In genomic region chr2:38203455-38203810, GRCh38 we compare ENCODE assay signal across 22 cellular contexts.
"Had no signal": no experiment of that assay in that cellular context is flagged by ENCODE, and none has a peak within 500 bp of the region (broad histone marks: within the 10 kb centered on the region; RNA-seq: fewer than 3 reads in every experiment).

No MANE protein-coding gene starts in this region.

- H3K27me3 ChIP-seq: brain microvascular endothelial cell, cardiac muscle cell, Peyer's patch had no signal

- H3K9me3 ChIP-seq: Peyer's patch had no signal

- H3K27ac Mint-ChIP-seq: activated CD4-positive, alpha-beta T cell treated with anti-CD3 and anti-CD28 coated beads, Interleukin-2, amount 10 ng/mL, durations not matched to agents 24 days and 14 days; activated naive CD4-positive, alpha-beta T cell treated with anti-CD3 and anti-CD28 coated beads for 36 hours; activated naive CD8-positive, alpha-beta T cell; T-helper 1 cell treated with Interleukin-12 subunit alpha and Interleukin-12 subunit beta and Interleukin-4 antibody, amounts not matched to agents 30 μg/mL and 1 μg/mL, for 36 hours; WTC11 had no signal

- H3K27ac ChIP-seq: brain microvascular endothelial cell, cardiac muscle cell, Peyer's patch had no signal

- H3K36me3 ChIP-seq: brain microvascular endothelial cell, cardiac muscle cell, Peyer's patch had no signal

- DNase-seq: activated CD4-positive, alpha-beta T cell treated with anti-CD3 and anti-CD28 coated beads for 1 hour; activated CD4-positive, alpha-beta T cell treated with anti-CD3 and anti-CD28 coated beads, Interleukin-2, amount 10 ng/mL, durations not matched to agents 24 days and 14 days; activated CD4-positive, alpha-beta T cell treated with anti-CD3 and anti-CD28 coated beads, Interleukin-2, amount 50 U/mL, for 48 hours; activated CD8-positive, alpha-beta memory T cell treated with anti-CD3 and anti-CD28 coated beads for 24 hours; activated effector memory CD4-positive, alpha-beta T cell treated with anti-CD3 and anti-CD28 coated beads, Interleukin-2, amount 50 U/mL, for 16 hours; activated naive CD4-positive, alpha-beta T cell treated with anti-CD3 and anti-CD28 coated beads for 36 hours; activated T-cell treated with anti-CD3 and anti-CD28 coated beads, Interleukin-2, amount 50 U/mL, for 4 hours; amygdala; brain microvascular endothelial cell; Kasumi-1; NCI-H1048; NCI-H146; NCI-H187 treated with DMSO at 0.1 percent for 48 hours; NCI-H2081 treated with DMSO at 0.1 percent for 48 hours; NCI-H446; NCI-H524; Peyer's patch; SHP77 had no signal

- H3K9me3 Mint-ChIP-seq: activated CD4-positive, alpha-beta T cell treated with anti-CD3 and anti-CD28 coated beads, Interleukin-2, amount 10 ng/mL, durations not matched to agents 24 days and 14 days; activated naive CD4-positive, alpha-beta T cell treated with anti-CD3 and anti-CD28 coated beads for 36 hours; activated T-cell treated with anti-CD3 and anti-CD28 coated beads, Interleukin-2, amount 50 U/mL, for 4 hours; T-helper 1 cell treated with Interleukin-12 subunit alpha and Interleukin-12 subunit beta and Interleukin-4 antibody, amounts not matched to agents 30 μg/mL and 1 μg/mL, for 36 hours had no signal

- H3K4me3 ChIP-seq: cardiac muscle cell, Peyer's patch had no signal

- H3K4me3 Mint-ChIP-seq: activated CD4-positive, alpha-beta T cell treated with anti-CD3 and anti-CD28 coated beads, Interleukin-2, amount 10 ng/mL, durations not matched to agents 24 days and 14 days; activated naive CD4-positive, alpha-beta T cell treated with anti-CD3 and anti-CD28 coated beads for 36 hours; activated naive CD8-positive, alpha-beta T cell; activated T-cell treated with anti-CD3 and anti-CD28 coated beads, Interleukin-2, amount 50 U/mL, for 4 hours; T-helper 1 cell treated with Interleukin-12 subunit alpha and Interleukin-12 subunit beta and Interleukin-4 antibody, amounts not matched to agents 30 μg/mL and 1 μg/mL, for 36 hours; WTC11 had no signal

- H3K36me3 Mint-ChIP-seq: activated naive CD8-positive, alpha-beta T cell had no signal

- H3K4me1 Mint-ChIP-seq: activated CD4-positive, alpha-beta T cell treated with anti-CD3 and anti-CD28 coated beads, Interleukin-2, amount 10 ng/mL, durations not matched to agents 24 days and 14 days had no signal

- ATAC-seq: activated T-cell treated with anti-CD3 and anti-CD28 coated beads, Interleukin-2, amount 50 U/mL, for 4 hours; WTC11 had no signal

- H3K4me1 ChIP-seq: Peyer's patch had no signal
